9 cellular contexts compared by ENCODE assay signal in the genomic region with DNA sequence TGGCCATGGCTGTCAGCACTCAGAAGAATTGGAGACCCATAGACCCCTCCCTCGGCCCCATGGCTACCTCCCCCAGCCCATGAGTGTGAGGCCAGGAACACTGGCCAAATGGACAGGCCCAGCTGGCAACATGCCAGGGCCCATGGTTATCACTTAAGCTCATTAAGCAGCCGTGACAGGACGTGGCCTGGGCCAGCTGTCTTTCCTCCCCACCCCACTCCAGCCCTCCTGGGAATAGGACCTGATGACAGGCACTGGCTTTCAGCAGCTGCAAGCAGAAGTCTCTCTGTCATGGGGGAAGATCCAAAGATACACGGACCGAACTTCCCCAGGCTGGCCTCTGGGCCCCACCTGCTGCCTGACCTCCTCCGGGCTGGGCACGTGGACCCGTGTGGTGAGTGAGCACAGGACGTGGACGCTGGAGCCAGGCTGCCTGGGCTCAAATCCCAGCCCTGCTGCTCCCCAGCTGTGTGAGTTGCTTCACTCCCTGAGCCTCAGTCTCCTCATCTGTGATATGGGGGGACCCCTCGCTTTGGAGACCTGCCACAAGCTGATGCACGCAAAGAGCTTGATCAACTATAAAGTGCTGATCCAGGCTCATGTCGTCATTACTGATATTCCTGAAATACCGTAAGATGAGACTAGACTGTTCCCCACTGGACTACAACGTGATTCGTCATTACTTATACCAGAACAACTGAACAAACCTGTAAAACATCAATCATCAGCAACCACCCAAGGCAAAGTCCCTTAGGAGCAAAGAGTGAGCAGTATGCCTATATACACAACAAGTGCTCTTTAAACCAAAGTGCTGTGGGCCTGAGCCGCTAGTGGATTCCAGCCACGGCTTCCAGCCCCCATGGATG. TPM values are rescaled to one million over a fixed set of nuclear protein-coding genes. Genes with fewer than 3 reads are reported as not detected.
DNase-seq lines count a peak whose midpoint lies in the region; ATAC-seq and TF ChIP-seq lines count a peak whose summit lies in the region.
"Had no signal": no experiment of that assay in that cellular context is flagged by ENCODE, and none has a peak within 500 bp of the region (broad histone marks: within the 10 kb centered on the region; RNA-seq: fewer than 3 reads in every experiment).

No MANE protein-coding gene starts in this region.

- POLR2A ChIA-PET in HEK293T (lab: Yijun Ruan, JAX) = no interaction called here

- DNase-seq in HEK293T (ENCODE audit: extremely low spot score) = peak; percentile 34
- DNase-seq in NCI-H524 treated with DMSO at 0.1 percent for 48 hours (lab: John Stamatoyannopoulos, UW) = peak; percentile 81
- peak; percentile 14 for DNase-seq in fibroblast of pulmonary artery (ENCODE audit: low read depth)
- DNase-seq in psoas muscle = peak; percentile 50 to 76
- DNase-seq in lower leg skin (ENCODE audit: low spot score in 2 of 2) = no peak
- DNase-seq: MM.1S had no signal

- H3K4me1 ChIP-seq in psoas muscle = peaks cover 8% of the 10 kb centered on the region

- TF ChIP-seq POLR2A in lower leg skin (IDR thresholded peaks at IDR 0.05) = no peak

- intact Hi-C loops in psoas muscle (cut with DNase I) = no loop called here
- intact Hi-C loops in lower leg skin (cut with DNase I; ENCODE audit: low total_unique reads) = no loop called here

- H3K4me3 ChIP-seq in fibroblast of pulmonary artery (replicated peaks; ENCODE audit: low read depth, low read length) (no peak overlapping the region), psoas muscle (no peak overlapping the region), lower leg skin (ENCODE audit: low read depth, poor library complexity, severe bottlenecking) (no peak overlapping the region)

- WGBS in psoas muscle, 3 donors = 12 to 22% (median 16%) methylated on average over 18 of the region's 18 CpGs
- 56 to 65% methylated on average over 18 of the region's 18 CpGs for WGBS in lower leg skin, 2 donors

- peak; percentile 79 to 87 (median 83) for ATAC-seq in psoas muscle
- ATAC-seq in HG03135 (IDR thresholded peaks at IDR 0.05; ENCODE audit: unreplicated experiment) = no peak
- ATAC-seq in HG02973 (IDR thresholded peaks at IDR 0.05; ENCODE audit: unreplicated experiment) = no peak
- no peak for ATAC-seq in HG02970 (IDR thresholded peaks at IDR 0.05; ENCODE audit: low FRiP score, unreplicated experiment)

- no peak overlapping the region for H3K27ac ChIP-seq in psoas muscle

- CTCF ChIA-PET in HEK293T (lab: Yijun Ruan, JAX) = interaction anchor here (0.7 kb wide), 1 partner anchor 305 kb away, joined by 3 read pairs; no protein-coding TSS in a partner anchor

- TF ChIP-seq CTCF in fibroblast of pulmonary artery (IDR thresholded peaks at IDR 0.05; ENCODE audit: low read length, missing control alignments) (no peak), psoas muscle (IDR thresholded peaks at IDR 0.05) (no peak), lower leg skin (IDR thresholded peaks at IDR 0.05) (no peak)

- no peaks in the 10 kb centered on the region for H3K36me3 ChIP-seq in psoas muscle (ENCODE audit: insufficient read depth in 1 of 2, low read depth in 1 of 2)

- H3K9me3 ChIP-seq in psoas muscle = no peaks in the 10 kb centered on the region

- H3K27me3 ChIP-seq in psoas muscle (ENCODE audit: insufficient read depth in 3 of 3, low read length in 2 of 3) = peaks cover 0 to 24% (median 5%) of the 10 kb centered on the region in 3 donors

TF ChIP-seq in HEK293T, 16 proteins besides CTCF, POLR2A, EP300 and RAD21:
- no peak for TF ChIP-seq L3MBTL2 (conservative IDR thresholded peaks at IDR 0.05)
- no peak for TF ChIP-seq SP1 (IDR thresholded peaks at IDR 0.05)
- no peak for TF ChIP-seq ELF4 (IDR thresholded peaks at IDR 0.05)
- TF ChIP-seq FOXK2 (IDR thresholded peaks at IDR 0.05) = no peak
- TF ChIP-seq ZNF384 (IDR thresholded peaks at IDR 0.05) = no peak
- TF ChIP-seq FOXA1 (IDR thresholded peaks at IDR 0.05) = no peak

RNA-seq across cellular contexts. Expression of a gene that starts 22.0 kb away (rescaled TPM):
- under 1 TPM; 0.49 to 0.95 (median 0.88) TPM for total RNA-seq in psoas muscle
- polyA plus RNA-seq in psoas muscle = 1 to 10 TPM in 1 of 3 donors, under 1 TPM in 2; 0.05 to 2.8 (median 0.10) TPM
- total RNA-seq in lower leg skin = 10 to 100 TPM in 1 of 4 donors, 1 to 10 TPM in 2, under 1 TPM in 1; 0.64 to 15.9 (median 3.9) TPM

Comparison
In these comparisons a context has a peak if more than half of its experiments do, and no peak if none do; other contexts are left out.
1. DNase-seq: peak in HEK293T (single experiment), NCI-H524 treated with DMSO at 0.1 percent for 48 hours (single experiment), fibroblast of pulmonary artery (single experiment) and psoas muscle (2 of 2); none in lower leg skin (0 of 2).
2. ATAC-seq: peak in psoas muscle (4 of 4); none in HG03135 (single experiment), HG02973 (single experiment) and HG02970 (single experiment).